8 cellular contexts compared by ENCODE assay signal in the genomic region with DNA sequence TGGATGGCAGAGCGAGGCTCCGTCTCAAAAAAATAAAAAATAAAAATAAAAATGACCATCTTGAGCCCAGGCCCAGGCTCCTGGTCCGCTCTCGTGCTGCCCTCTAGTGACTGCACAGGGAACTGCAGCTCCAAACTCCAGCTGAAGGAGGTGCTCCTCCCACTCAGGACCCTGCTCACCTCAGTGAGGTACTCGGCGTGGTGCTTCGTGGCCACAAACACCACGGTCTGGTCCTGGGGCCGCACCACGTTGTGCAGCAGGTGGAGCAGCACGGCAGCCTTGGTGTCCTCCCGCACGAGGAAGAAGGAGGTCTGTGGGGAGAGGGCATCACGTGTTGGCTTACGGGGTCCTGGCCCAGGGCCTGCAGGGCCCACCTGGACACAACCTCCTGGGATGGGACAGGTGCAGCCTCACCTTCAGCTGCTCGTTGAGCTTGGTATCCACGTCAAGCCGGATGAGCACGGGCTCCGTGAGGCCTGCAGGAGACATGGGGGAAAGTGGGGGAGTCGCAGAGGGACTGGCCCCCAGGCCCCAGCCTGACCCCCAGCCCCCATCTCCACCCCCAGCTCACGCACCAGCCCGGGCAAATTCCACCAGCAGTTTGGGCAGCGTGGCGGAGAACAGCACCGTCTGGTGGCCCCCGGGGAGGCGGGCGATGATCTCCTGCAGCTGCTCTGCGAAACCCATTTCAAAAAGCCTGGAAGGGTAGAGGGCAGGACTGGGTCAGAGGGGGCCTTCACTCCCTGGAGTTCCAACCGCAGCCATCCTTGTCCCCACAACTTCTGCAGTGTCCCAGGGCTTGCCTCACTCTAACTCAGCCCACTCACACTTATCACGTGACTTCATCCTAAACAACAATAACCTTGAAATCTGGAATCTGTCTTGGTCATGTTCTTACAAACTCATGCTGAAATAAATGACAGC. TPM values are rescaled to one million over a fixed set of nuclear protein-coding genes. Genes with fewer than 3 reads are reported as not detected.
DNase-seq lines count a peak whose midpoint lies in the region; ATAC-seq and TF ChIP-seq lines count a peak whose summit lies in the region.

No MANE protein-coding gene starts in this region.

- peaks cover 77% of the 10 kb centered on the region for H3K36me3 Mint-ChIP-seq in central memory CD8-positive, alpha-beta T cell (ENCODE audit: insufficient read depth)

- no peaks in the 10 kb centered on the region for H4K20me1 ChIP-seq in Loucy (ENCODE audit: insufficient read depth, low read length, poor library complexity, severe bottlenecking)

- 59% methylated on average over 32 of the region's 32 CpGs for WGBS in liver

- peak; percentile 84 to 90 for TF ChIP-seq RAD21 in liver (IDR thresholded peaks at IDR 0.05)

- DNase-seq in activated gamma-delta T cell treated with Interleukin-2 at 50 U/mL for 16 hours (peak; percentile 78), activated gamma-delta T cell (lab: John Stamatoyannopoulos, UW) (no peak), GF-D8 (lab: John Stamatoyannopoulos, UW) (no peak)
- DNase-seq in activated CD4-positive, CD25-positive, alpha-beta regulatory T cell treated with anti-CD3 and anti-CD28 coated beads, Interleukin-2, amount 50 U/mL, for 72 hours = peak; percentile 87
- DNase-seq in central memory CD8-positive, alpha-beta T cell (ENCODE audit: low spot score in 2 of 2) = peak; percentile 67 to 78
- peak; percentile 59 to 69 (median 63) for DNase-seq in stimulated activated CD4-positive, alpha-beta T cell treated with anti-CD3 and anti-CD28 coated beads, TNF-alpha, amount 100 ng/mL, for 4 hours (ENCODE audit: low read depth in 3 of 3)

- H3K4me3 ChIP-seq in Loucy (ENCODE audit: low read length, poor library complexity, severe bottlenecking) (no peak overlapping the region), liver (ENCODE audit: low read depth in 1 of 3, low read length in 3 of 3) (no peak overlapping the region)

- H3K9me3 ChIP-seq in Loucy (ENCODE audit: insufficient read depth, low read depth, low read length) (no peaks in the 10 kb centered on the region), liver (ENCODE audit: control insufficient read depth in 4 of 4, low read length in 3 of 4) (no peaks in the 10 kb centered on the region)

- H3K9me3 Mint-ChIP-seq in central memory CD8-positive, alpha-beta T cell = no peaks in the 10 kb centered on the region

- H3K27me3 Mint-ChIP-seq in central memory CD8-positive, alpha-beta T cell = no peaks in the 10 kb centered on the region

- H2AFZ ChIP-seq in Loucy (ENCODE audit: low read length) = no peak overlapping the region

- H3K4me1 ChIP-seq in Loucy (ENCODE audit: insufficient read depth, low read length, poor library complexity, severe bottlenecking) = no peaks in the 10 kb centered on the region
- no peaks in the 10 kb centered on the region for H3K4me1 ChIP-seq in liver (ENCODE audit: control insufficient read depth in 4 of 4, insufficient read depth in 4 of 4, low read length in 3 of 4)

- TF ChIP-seq CTCF in Loucy (conservative IDR thresholded peaks at IDR 0.05; ENCODE audit: low read length) (peak; percentile 82), liver (IDR thresholded peaks at IDR 0.05; ENCODE audit: low read depth, low read length, missing input control) (peak; percentile 97)

- H3K27me3 ChIP-seq in Loucy (ENCODE audit: insufficient read depth, low read length, poor library complexity, severe bottlenecking) = no peaks in the 10 kb centered on the region
- no peaks in the 10 kb centered on the region for H3K27me3 ChIP-seq in liver (ENCODE audit: control insufficient read depth in 4 of 4, insufficient read depth in 4 of 4, low read length in 3 of 4)

- H3K9ac ChIP-seq in Loucy (ENCODE audit: low read depth, low read length, poor library complexity, severe bottlenecking) = no peak overlapping the region
- H3K9ac ChIP-seq in liver (ENCODE audit: low read depth in 1 of 2, low read length in 2 of 2) = no peak overlapping the region

- H3K4me1 Mint-ChIP-seq in central memory CD8-positive, alpha-beta T cell = peaks cover 11% of the 10 kb centered on the region

- peak; percentile 54 for ATAC-seq in central memory CD8-positive, alpha-beta T cell (replicated peaks; ENCODE audit: extremely low read depth, poor library complexity, severe bottlenecking)

- H3K36me3 ChIP-seq in Loucy (ENCODE audit: insufficient read depth, low read length) (peaks cover 87% of the 10 kb centered on the region; the same call in 1 of the 2 replicates), liver (ENCODE audit: control insufficient read depth in 4 of 4, insufficient read depth in 3 of 4, low read depth in 1 of 4, low read length in 3 of 4) (peaks cover 20 to 80% (median 62%) of the 10 kb centered on the region in 4 donors)

- no peaks in the 10 kb centered on the region for H3F3A ChIP-seq in Loucy (ENCODE audit: low read depth)

- H3K27ac Mint-ChIP-seq in central memory CD8-positive, alpha-beta T cell (ENCODE audit: low read depth) = no peak overlapping the region

- H3K79me2 ChIP-seq in Loucy (ENCODE audit: insufficient read depth, low read length) = no peaks in the 10 kb centered on the region

- H3K4me3 Mint-ChIP-seq in central memory CD8-positive, alpha-beta T cell = no peak overlapping the region

- H3K27ac ChIP-seq in liver (ENCODE audit: low read depth in 1 of 2, low read length in 2 of 2) = no peak overlapping the region

- H3K4me2 ChIP-seq in Loucy (ENCODE audit: low read depth, low read length, poor library complexity, severe bottlenecking) = no peak overlapping the region

- no peaks in the 10 kb centered on the region for H3K9me2 ChIP-seq in Loucy (replicated peaks; ENCODE audit: low read depth, low read length)

TF ChIP-seq in liver, 16 proteins besides CTCF, POLR2A, EP300 and RAD21:
- TF ChIP-seq GABPA (IDR thresholded peaks at IDR 0.05 in 1 of 2, conservative IDR thresholded peaks at IDR 0.05 in 1 of 2) (no peak), NR2F2 (IDR thresholded peaks at IDR 0.05) (no peak), RXRA (IDR thresholded peaks at IDR 0.05) (no peak), FOXA1 (IDR thresholded peaks at IDR 0.05) (no peak), ZBTB33 (IDR thresholded peaks at IDR 0.05) (no peak), JUND (IDR thresholded peaks at IDR 0.05) (no peak), MAX (IDR thresholded peaks at IDR 0.05) (no peak), HNF4A (conservative IDR thresholded peaks at IDR 0.05) (no peak), SP1 (IDR thresholded peaks at IDR 0.05) (no peak)
- TF ChIP-seq, protein P1, sequence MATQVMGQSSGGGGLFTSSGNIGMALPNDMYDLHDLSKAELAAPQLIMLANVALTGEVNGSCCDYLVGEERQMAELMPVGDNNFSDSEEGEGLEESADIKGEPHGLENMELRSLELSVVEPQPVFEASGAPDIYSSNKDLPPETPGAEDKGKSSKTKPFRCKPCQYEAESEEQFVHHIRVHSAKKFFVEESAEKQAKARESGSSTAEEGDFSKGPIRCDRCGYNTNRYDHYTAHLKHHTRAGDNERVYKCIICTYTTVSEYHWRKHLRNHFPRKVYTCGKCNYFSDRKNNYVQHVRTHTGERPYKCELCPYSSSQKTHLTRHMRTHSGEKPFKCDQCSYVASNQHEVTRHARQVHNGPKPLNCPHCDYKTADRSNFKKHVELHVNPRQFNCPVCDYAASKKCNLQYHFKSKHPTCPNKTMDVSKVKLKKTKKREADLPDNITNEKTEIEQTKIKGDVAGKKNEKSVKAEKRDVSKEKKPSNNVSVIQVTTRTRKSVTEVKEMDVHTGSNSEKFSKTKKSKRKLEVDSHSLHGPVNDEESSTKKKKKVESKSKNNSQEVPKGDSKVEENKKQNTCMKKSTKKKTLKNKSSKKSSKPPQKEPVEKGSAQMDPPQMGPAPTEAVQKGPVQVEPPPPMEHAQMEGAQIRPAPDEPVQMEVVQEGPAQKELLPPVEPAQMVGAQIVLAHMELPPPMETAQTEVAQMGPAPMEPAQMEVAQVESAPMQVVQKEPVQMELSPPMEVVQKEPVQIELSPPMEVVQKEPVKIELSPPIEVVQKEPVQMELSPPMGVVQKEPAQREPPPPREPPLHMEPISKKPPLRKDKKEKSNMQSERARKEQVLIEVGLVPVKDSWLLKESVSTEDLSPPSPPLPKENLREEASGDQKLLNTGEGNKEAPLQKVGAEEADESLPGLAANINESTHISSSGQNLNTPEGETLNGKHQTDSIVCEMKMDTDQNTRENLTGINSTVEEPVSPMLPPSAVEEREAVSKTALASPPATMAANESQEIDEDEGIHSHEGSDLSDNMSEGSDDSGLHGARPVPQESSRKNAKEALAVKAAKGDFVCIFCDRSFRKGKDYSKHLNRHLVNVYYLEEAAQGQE (IDR thresholded peaks at IDR 0.05) = no peak

RNA-seq across cellular contexts. Expression of gene DDX54, which starts 10.6 kb away (rescaled TPM):
- total RNA-seq in liver = 10 to 100 TPM; 20.2 to 20.5 TPM
- polyA plus RNA-seq in liver = 10 to 100 TPM; 22.8 to 28.4 TPM

RNA-seq across cellular contexts. Expression of gene RITA1, which starts 10.8 kb away (rescaled TPM):
- total RNA-seq in liver = 10 to 100 TPM; 10.6 to 13.8 TPM
- polyA plus RNA-seq in liver = 10 to 100 TPM; 16.0 to 18.1 TPM

RNA-seq across cellular contexts. Expression of gene CFAP73, which starts 25.2 kb away (rescaled TPM):
- under 1 TPM in 1 of 2 donors, not detected in 1; 0.19 TPM for total RNA-seq in liver
- under 1 TPM in 1 of 2 donors, not detected in 1; 0.18 TPM for polyA plus RNA-seq in liver

RNA-seq across cellular contexts. Expression of gene RASAL1, which starts 39.2 kb away (rescaled TPM):
- under 1 TPM; 0.25 to 0.33 TPM for total RNA-seq in liver
- polyA plus RNA-seq in liver = under 1 TPM; 0.20 to 0.26 TPM

RNA-seq across cellular contexts. Expression of gene TPCN1, which starts 46.5 kb away (rescaled TPM):
- total RNA-seq in liver = 10 to 100 TPM; 11.1 to 19.2 TPM
- 10 to 100 TPM in 1 of 2 donors, 1 to 10 TPM in 1; 8.6 to 16.4 TPM for polyA plus RNA-seq in liver

Comparison
In these comparisons a context has a peak if more than half of its experiments do, and no peak if none do; other contexts are left out.
1. DNase-seq: peak in activated gamma-delta T cell treated with Interleukin-2 at 50 U/mL for 16 hours (single experiment), activated CD4-positive, CD25-positive, alpha-beta regulatory T cell treated with anti-CD3 and anti-CD28 coated beads, Interleukin-2, amount 50 U/mL, for 72 hours (single experiment), central memory CD8-positive, alpha-beta T cell (2 of 2) and stimulated activated CD4-positive, alpha-beta T cell treated with anti-CD3 and anti-CD28 coated beads, TNF-alpha, amount 100 ng/mL, for 4 hours (3 of 3); none in activated gamma-delta T cell (single experiment) and GF-D8 (single experiment).